ENCODE assay signal across 8 cellular contexts in the genomic region with DNA sequence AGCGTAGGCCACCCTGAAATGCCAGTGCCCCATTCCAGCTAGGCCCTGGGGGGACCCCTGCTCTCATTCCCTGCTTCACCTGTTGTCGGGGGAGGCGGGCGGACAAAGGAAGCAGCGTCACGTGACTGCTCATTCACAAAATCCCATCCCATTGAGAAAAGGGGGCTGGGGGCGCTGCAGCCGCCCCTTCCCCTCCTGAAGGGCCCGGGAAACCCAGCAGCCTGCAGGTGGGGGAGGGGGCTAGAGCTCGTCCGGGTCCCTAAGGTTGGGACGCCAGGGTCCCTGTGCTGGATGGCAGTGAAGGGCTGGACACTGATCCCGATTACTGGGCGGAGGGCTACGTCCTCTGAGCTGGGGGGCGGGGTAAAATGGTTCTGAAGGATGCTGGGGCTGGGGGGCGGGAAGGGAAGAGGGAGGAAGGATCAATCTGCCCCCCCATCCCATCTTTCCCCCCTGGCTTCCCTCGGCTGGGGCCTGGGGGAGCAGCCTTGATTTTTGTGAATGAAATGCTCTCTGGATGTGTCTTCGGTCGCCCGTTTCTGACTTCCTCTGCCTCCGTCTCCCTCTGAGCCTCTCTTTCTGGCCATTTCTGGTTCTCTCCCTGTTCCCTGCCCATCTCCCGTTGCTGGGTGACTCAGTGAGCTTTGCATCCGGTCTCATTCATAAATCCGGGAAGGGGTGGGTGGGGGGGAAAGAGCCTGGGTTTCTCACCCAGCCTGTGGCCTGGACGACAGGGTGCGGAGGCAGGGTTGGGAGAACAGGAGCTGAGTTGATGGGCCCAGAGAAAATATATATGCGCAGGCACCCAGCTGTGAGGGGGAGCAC. TPM values are rescaled to one million over a fixed set of nuclear protein-coding genes. Genes with fewer than 3 reads are reported as not detected.
DNase-seq lines count a peak whose midpoint lies in the region; ATAC-seq, FAIRE-seq and TF ChIP-seq lines count a peak whose summit lies in the region.

No MANE protein-coding gene starts in this region.

- H3K23me2 ChIP-seq in H1 (ENCODE audit: low read depth, low read length) = peaks cover 12% of the 10 kb centered on the region

- H4K5ac ChIP-seq in H1 (ENCODE audit: insufficient read length, low read depth, low read length) = peak overlapping the region; percentile 73

- TF ChIP-seq CTCF in H1 (IDR thresholded peaks at IDR 0.05; ENCODE audit: control extremely low read depth in 1 of 3, insufficient read depth in 1 of 3, low read depth in 1 of 3, low read length in 3 of 3) (no peak), nephron (IDR thresholded peaks at IDR 0.05; ENCODE audit: unreplicated experiment in 3 of 3) (no peak)

- H3K14ac ChIP-seq in H1 (ENCODE audit: insufficient read length) = no peak overlapping the region

- intact Hi-C loops in activated CD4-positive, alpha-beta T cell treated with anti-CD3 and anti-CD28 coated beads, Interleukin-2, amount 10 ng/mL, durations not matched to agents 24 days and 14 days (cut with micrococcal nuclease) = no loop called here
- intact Hi-C loops in sciatic nerve (cut with DNase I) = no loop called here

- H2AK5ac ChIP-seq in H1 (ENCODE audit: low read depth, low read length) = no peak overlapping the region

- H2BK12ac ChIP-seq in H1 (ENCODE audit: low read depth, low read length) = 0 out of 2 replicates have a peak overlapping the region, but pooled peaks have one; percentile 39

- ATAC-seq in sciatic nerve = no peak

- H2BK15ac ChIP-seq in H1 (ENCODE audit: low read length) = no peak overlapping the region

- peaks cover 29% of the 10 kb centered on the region for H3K27me3 Mint-ChIP-seq in activated CD4-positive, alpha-beta T cell treated with anti-CD3 and anti-CD28 coated beads, Interleukin-2, amount 10 ng/mL, durations not matched to agents 24 days and 14 days
- H3K27me3 Mint-ChIP-seq in nephron (ENCODE audit: low read depth) = peaks cover 34% of the 10 kb centered on the region

- H3K4me1 Mint-ChIP-seq in activated CD4-positive, alpha-beta T cell treated with anti-CD3 and anti-CD28 coated beads, Interleukin-2, amount 10 ng/mL, durations not matched to agents 24 days and 14 days = peaks cover 22% of the 10 kb centered on the region
- H3K4me1 Mint-ChIP-seq in nephron = peaks cover 16% of the 10 kb centered on the region

- H3K56ac ChIP-seq in H1 (replicated peaks; ENCODE audit: insufficient read length, low read depth, low read length) = peak overlapping the region; percentile 97

- peaks cover 2 to 14% (median 5%) of the 10 kb centered on the region in 4 experiments; a peak in 2 of 8 replicates for H3K36me3 ChIP-seq in H1 (ENCODE audit: control insufficient read depth in 2 of 4, insufficient read depth in 4 of 4, low read length in 3 of 4)

- TF ChIP-seq RAD21 in H1 (IDR thresholded peaks at IDR 0.05 in 1 of 2, conservative IDR thresholded peaks at IDR 0.05 in 1 of 2; ENCODE audit: low read depth in 2 of 2, low read length in 2 of 2) = no peak

- peak overlapping the region; percentile 93 to 98 (median 96) for H3K4me3 ChIP-seq in H1 (ENCODE audit: extremely low read depth in 1 of 4, insufficient read depth in 2 of 4, low read depth in 3 of 4, low read length in 4 of 4)

- peak overlapping the region; percentile 87 for H3K4ac ChIP-seq in H1 (replicated peaks; ENCODE audit: insufficient read length, low read depth, low read length)

- no peaks in the 10 kb centered on the region for H3K27me3 ChIP-seq in H1 (replicated peaks in 1 of 4; ENCODE audit: control insufficient read depth in 3 of 4, extremely low read depth in 1 of 4, insufficient read depth in 3 of 4, low read length in 3 of 4)

- H3K9me3 ChIP-seq in H1 (ENCODE audit: insufficient read depth in 2 of 2, low read depth in 1 of 2, low read length in 1 of 2) = no peaks in the 10 kb centered on the region

- peak overlapping the region; percentile 74 for H3K27ac ChIP-seq in H1 (ENCODE audit: low read depth, low read length)

- no peak overlapping the region for H3K27ac Mint-ChIP-seq in activated CD4-positive, alpha-beta T cell treated with anti-CD3 and anti-CD28 coated beads, Interleukin-2, amount 10 ng/mL, durations not matched to agents 24 days and 14 days
- no peak overlapping the region for H3K27ac Mint-ChIP-seq in nephron

- H2BK120ac ChIP-seq in H1 (replicated peaks; ENCODE audit: low read depth, low read length) = peak overlapping the region; percentile 82

- CTCF ChIA-PET in H1 (lab: Charles Lee; ENCODE audit: partially characterized antibody) = interaction anchor here (1.0 kb wide), 1 partner anchor 13 kb away, joined by 3 read pairs; a partner anchor contains a TSS

- FAIRE-seq in H1 (lab: Jason Lieb, UNC) = no peak

- H4K91ac ChIP-seq in H1 (replicated peaks; ENCODE audit: insufficient read length, low read length) = peak overlapping the region; percentile 92

- H4K20me1 ChIP-seq in H1 (replicated peaks in 1 of 2; ENCODE audit: control insufficient read depth in 1 of 2, insufficient read depth in 2 of 2, low read length in 2 of 2) = peaks cover 0 to 8% of the 10 kb centered on the region in 2 experiments

- H3K4me1 ChIP-seq in H1 (replicated peaks in 1 of 4; ENCODE audit: control insufficient read depth in 3 of 4, insufficient read depth in 4 of 4, low read length in 3 of 4) = peaks cover 10 to 26% (median 14%) of the 10 kb centered on the region in 4 experiments

- H2AFZ ChIP-seq in H1 (ENCODE audit: low read length) = peak overlapping the region; percentile 11; the same call in 1 of the 2 replicates

- TF ChIP-seq EP300 in H1 (IDR thresholded peaks at IDR 0.05; ENCODE audit: borderline replicate concordance in 1 of 2, low read depth in 2 of 2, low read length in 2 of 2) = no peak

- H2BK20ac ChIP-seq in H1 (ENCODE audit: low read length) = no peak overlapping the region

- H3K9ac ChIP-seq in H1 (replicated peaks in 1 of 4; ENCODE audit: extremely low read depth in 1 of 4, low read depth in 3 of 4, low read length in 3 of 4) = peak overlapping the region; percentile 66 to 80 (median 74)

- H3K79me2 ChIP-seq in H1 (ENCODE audit: control insufficient read depth in 1 of 2, insufficient read depth in 2 of 2, low read length in 2 of 2) = peaks cover 0 to 7% of the 10 kb centered on the region in 2 experiments; a peak in 2 of 4 replicates

- peak in 1 of 2 experiments; percentile 47; a peak in 2 of 3 replicates for TF ChIP-seq POLR2A in H1 (IDR thresholded peaks at IDR 0.05; ENCODE audit: control extremely low read depth in 1 of 2, low read depth in 2 of 2, low read length in 2 of 2)

- H3K79me1 ChIP-seq in H1 (ENCODE audit: low read depth, low read length) = peaks cover 4% of the 10 kb centered on the region; the same call in 1 of the 2 replicates

- DNase-seq in activated CD4-positive, alpha-beta T cell treated with anti-CD3 and anti-CD28 coated beads, Interleukin-2, amount 10 ng/mL, durations not matched to agents 24 days and 14 days = no peak
- DNase-seq in activated CD4-positive, alpha-beta T cell treated with anti-CD3 and anti-CD28 coated beads, Interleukin-2, amount 50 U/mL, for 4 hours = no peak
- DNase-seq in H1 (ENCODE audit: low read depth in 1 of 2, low spot score in 2 of 2) = peak in 1 of 2 experiments; percentile 54
- DNase-seq in sciatic nerve (ENCODE audit: low spot score) = no peak
- DNase-seq in stimulated activated CD8-positive, alpha-beta memory T cell treated with anti-CD3 and anti-CD28 coated beads, Interleukin-4, amount 100 ng/mL, for 48 hours = no peak
- DNase-seq in GOT3 (lab: John Stamatoyannopoulos, UW) = no peak

- no peak overlapping the region for H3K23ac ChIP-seq in H1 (ENCODE audit: insufficient read length)

- H3K4me2 ChIP-seq in H1 (ENCODE audit: insufficient read depth in 1 of 2, low read depth in 2 of 2, low read length in 2 of 2) = peak overlapping the region; percentile 86 to 92

- peak overlapping the region; percentile 32 for H3K4me3 Mint-ChIP-seq in activated CD4-positive, alpha-beta T cell treated with anti-CD3 and anti-CD28 coated beads, Interleukin-2, amount 10 ng/mL, durations not matched to agents 24 days and 14 days
- H3K4me3 Mint-ChIP-seq in nephron = peak overlapping the region; percentile 80 to 92 (median 85)

- POLR2A ChIA-PET in H1 (lab: Charles Lee; ENCODE audit: partially characterized antibody) = interaction anchor here (0.8 to 4.3 kb wide), 10 partner anchors 12 to 229 kb away, joined by 3 to 38 read pairs (median 3); a partner anchor contains a TSS

- peak overlapping the region; percentile 91; the same call in 1 of the 2 replicates for H4K8ac ChIP-seq in H1 (ENCODE audit: extremely low read depth, insufficient read depth, low read length)

- no peaks in the 10 kb centered on the region for H3K9me3 Mint-ChIP-seq in activated CD4-positive, alpha-beta T cell treated with anti-CD3 and anti-CD28 coated beads, Interleukin-2, amount 10 ng/mL, durations not matched to agents 24 days and 14 days
- H3K9me3 Mint-ChIP-seq in nephron = peaks cover 3% of the 10 kb centered on the region

- H2BK5ac ChIP-seq in H1 (ENCODE audit: low read depth, low read length) = peak overlapping the region; percentile 86; the same call in 1 of the 2 replicates

- H3K36me3 Mint-ChIP-seq in activated CD4-positive, alpha-beta T cell treated with anti-CD3 and anti-CD28 coated beads, Interleukin-2, amount 10 ng/mL, durations not matched to agents 24 days and 14 days (ENCODE audit: low read depth) = peaks cover 13% of the 10 kb centered on the region
- H3K36me3 Mint-ChIP-seq in nephron (ENCODE audit: low read depth) = peaks cover 14% of the 10 kb centered on the region

- 4% methylated on average over 23 of the region's 28 CpGs; no CpG with 5 or more reads in 1 of the 2 experiments for WGBS in H1 (ENCODE audit: extremely low coverage in 1 of 2, insufficient coverage in 1 of 2, insufficient read length in 1 of 2, insufficient replicate concordance in 2 of 2, low coverage in 1 of 2, low lambda C conversion rate in 2 of 2, missing lambda C conversion rate in 1 of 2), 2 experiments

- H3K18ac ChIP-seq in H1 (ENCODE audit: extremely low read depth, low read length) = peak overlapping the region; percentile 97

RNA-seq across cellular contexts. Expression of a gene that starts 0.8 kb away (rescaled TPM):
- 2.9 and 3.0 TPM in 2 replicates for total RNA-seq in activated CD4-positive, alpha-beta T cell treated with anti-CD3 and anti-CD28 coated beads, Interleukin-2, amount 10 ng/mL, durations not matched to agents 24 days and 14 days
- 55.7 TPM for polyA plus RNA-seq in PFSK-1 (2012; ENCODE audit: insufficient read length, low read depth)
- total RNA-seq in H1 (2021; fragmentation: NEBNext Ultra II Directional; extraction: Animal tissue kit (Norgen Biotek cat#: 25700)) = 7.1 and 8.1 TPM in 2 replicates
- 10.3 and 13.5 TPM in 2 replicates for polyA plus RNA-seq in H1 (2011; rRNA removed)
- polyA plus RNA-seq in H1 (2011; cell fraction: cytosol; rRNA removed) = 9.5 TPM
- 28.3 TPM for polyA plus RNA-seq in H1 (2011; cell fraction: nucleus; rRNA removed)
- polyA plus RNA-seq in H1 (2012, experiment 1 of 2) = 8.0 to 11.4 TPM (median 9.0 TPM) in 4 replicates
- polyA plus RNA-seq in H1 (2012, experiment 2 of 2) = 4.8 TPM
- polyA plus RNA-seq in H1 (2013, experiment 1 of 2) = 6.6 TPM
- polyA plus RNA-seq in H1 (2013, experiment 2 of 2) = 6.1 TPM
- 3.8 and 5.4 TPM in 2 replicates for polyA minus RNA-seq in H1 (2011; rRNA and poly(A)+ RNA removed)
- 3.0 TPM for polyA minus RNA-seq in H1 (2011; cell fraction: cytosol; rRNA and poly(A)+ RNA removed)
- 16.1 TPM for polyA minus RNA-seq in H1 (2011; cell fraction: nucleus; rRNA and poly(A)+ RNA removed)
- 2.3 TPM for total RNA-seq in sciatic nerve

RNA-seq across cellular contexts. Expression of a gene that starts 1.5 kb away (rescaled TPM):
- total RNA-seq in activated CD4-positive, alpha-beta T cell treated with anti-CD3 and anti-CD28 coated beads, Interleukin-2, amount 10 ng/mL, durations not matched to agents 24 days and 14 days = 0.47 and 1.0 TPM in 2 replicates
- polyA plus RNA-seq in PFSK-1 (2012; ENCODE audit: insufficient read length, low read depth) = 8.6 TPM
- total RNA-seq in H1 (2021; fragmentation: NEBNext Ultra II Directional; extraction: Animal tissue kit (Norgen Biotek cat#: 25700)) = 1.2 and 2.7 TPM in 2 replicates
- 0.47 and 0.69 TPM in 2 replicates for polyA plus RNA-seq in H1 (2011; rRNA removed)
- 0.44 TPM for polyA plus RNA-seq in H1 (2011; cell fraction: cytosol; rRNA removed)
- polyA plus RNA-seq in H1 (2011; cell fraction: nucleus; rRNA removed) = 1.5 TPM
- 0.79 to 1.6 TPM (median 1.0 TPM) in 4 replicates for polyA plus RNA-seq in H1 (2012, experiment 1 of 2)
- 0.25 TPM for polyA plus RNA-seq in H1 (2012, experiment 2 of 2)
- 1.4 TPM for polyA plus RNA-seq in H1 (2013, experiment 1 of 2)
- 0.77 TPM for polyA plus RNA-seq in H1 (2013, experiment 2 of 2)
- polyA minus RNA-seq in H1 (2011; rRNA and poly(A)+ RNA removed) = 0.06 TPM in 1 of 2 replicates, not detected in the other
- polyA minus RNA-seq in H1 (2011; cell fraction: cytosol; rRNA and poly(A)+ RNA removed) = not detected
- polyA minus RNA-seq in H1 (2011; cell fraction: nucleus; rRNA and poly(A)+ RNA removed) = 1.00 TPM
- 0.31 TPM for total RNA-seq in sciatic nerve

RNA-seq across cellular contexts. Expression of a gene that starts 13.6 kb away (rescaled TPM):
- total RNA-seq in activated CD4-positive, alpha-beta T cell treated with anti-CD3 and anti-CD28 coated beads, Interleukin-2, amount 10 ng/mL, durations not matched to agents 24 days and 14 days = 25.3 and 30.4 TPM in 2 replicates
- 24.9 TPM for polyA plus RNA-seq in PFSK-1 (2012; ENCODE audit: insufficient read length, low read depth)
- total RNA-seq in H1 (2021; fragmentation: NEBNext Ultra II Directional; extraction: Animal tissue kit (Norgen Biotek cat#: 25700)) = 4.6 and 6.1 TPM in 2 replicates
- 9.4 and 12.3 TPM in 2 replicates for polyA plus RNA-seq in H1 (2011; rRNA removed)
- polyA plus RNA-seq in H1 (2011; cell fraction: cytosol; rRNA removed) = 12.2 TPM
- polyA plus RNA-seq in H1 (2011; cell fraction: nucleus; rRNA removed) = 24.9 TPM
- 5.2 to 9.0 TPM (median 6.8 TPM) in 4 replicates for polyA plus RNA-seq in H1 (2012, experiment 1 of 2)
- 20.7 TPM for polyA plus RNA-seq in H1 (2012, experiment 2 of 2)
- 3.9 TPM for polyA plus RNA-seq in H1 (2013, experiment 1 of 2)
- polyA plus RNA-seq in H1 (2013, experiment 2 of 2) = 4.0 TPM
- polyA minus RNA-seq in H1 (2011; rRNA and poly(A)+ RNA removed) = 1.7 TPM in 2 replicates
- polyA minus RNA-seq in H1 (2011; cell fraction: cytosol; rRNA and poly(A)+ RNA removed) = 3.9 TPM
- polyA minus RNA-seq in H1 (2011; cell fraction: nucleus; rRNA and poly(A)+ RNA removed) = 6.6 TPM
- 24.8 TPM for total RNA-seq in sciatic nerve

RNA-seq across cellular contexts. Expression of a gene that starts 14.9 kb away (rescaled TPM):
- 314 and 315 TPM in 2 replicates for total RNA-seq in activated CD4-positive, alpha-beta T cell treated with anti-CD3 and anti-CD28 coated beads, Interleukin-2, amount 10 ng/mL, durations not matched to agents 24 days and 14 days
- 529 TPM for polyA plus RNA-seq in PFSK-1 (2012; ENCODE audit: insufficient read length, low read depth)
- total RNA-seq in H1 (2021; fragmentation: NEBNext Ultra II Directional; extraction: Animal tissue kit (Norgen Biotek cat#: 25700)) = 170 and 183 TPM in 2 replicates
- 410 and 486 TPM in 2 replicates for polyA plus RNA-seq in H1 (2011; rRNA removed)
- polyA plus RNA-seq in H1 (2011; cell fraction: cytosol; rRNA removed) = 380 TPM
- polyA plus RNA-seq in H1 (2011; cell fraction: nucleus; rRNA removed) = 266 TPM
- polyA plus RNA-seq in H1 (2012, experiment 1 of 2) = 152 to 242 TPM (median 222 TPM) in 4 replicates
- 239 TPM for polyA plus RNA-seq in H1 (2012, experiment 2 of 2)
- 138 TPM for polyA plus RNA-seq in H1 (2013, experiment 1 of 2)
- polyA plus RNA-seq in H1 (2013, experiment 2 of 2) = 143 TPM
- polyA minus RNA-seq in H1 (2011; rRNA and poly(A)+ RNA removed) = 235 and 279 TPM in 2 replicates
- 103 TPM for polyA minus RNA-seq in H1 (2011; cell fraction: cytosol; rRNA and poly(A)+ RNA removed)
- polyA minus RNA-seq in H1 (2011; cell fraction: nucleus; rRNA and poly(A)+ RNA removed) = 69.3 TPM
- total RNA-seq in sciatic nerve = 78.2 TPM

RNA-seq across cellular contexts. Expression of a gene that starts 36.7 kb away (rescaled TPM):
- total RNA-seq in activated CD4-positive, alpha-beta T cell treated with anti-CD3 and anti-CD28 coated beads, Interleukin-2, amount 10 ng/mL, durations not matched to agents 24 days and 14 days = 2.1 and 2.2 TPM in 2 replicates
- not detected for polyA plus RNA-seq in PFSK-1 (2012; ENCODE audit: insufficient read length, low read depth)
- total RNA-seq in H1 (2021; fragmentation: NEBNext Ultra II Directional; extraction: Animal tissue kit (Norgen Biotek cat#: 25700)) = 1.9 and 2.0 TPM in 2 replicates
- 3.1 and 5.7 TPM in 2 replicates for polyA plus RNA-seq in H1 (2011; rRNA removed)
- polyA plus RNA-seq in H1 (2011; cell fraction: cytosol; rRNA removed) = 3.1 TPM
- polyA plus RNA-seq in H1 (2011; cell fraction: nucleus; rRNA removed) = 7.7 TPM
- 1.2 to 2.0 TPM (median 1.6 TPM) in 4 replicates for polyA plus RNA-seq in H1 (2012, experiment 1 of 2)
- polyA plus RNA-seq in H1 (2012, experiment 2 of 2) = 1.1 TPM
- polyA plus RNA-seq in H1 (2013, experiment 1 of 2) = 2.3 TPM
- polyA plus RNA-seq in H1 (2013, experiment 2 of 2) = 2.0 TPM
- 1.3 and 1.7 TPM in 2 replicates for polyA minus RNA-seq in H1 (2011; rRNA and poly(A)+ RNA removed)
- polyA minus RNA-seq in H1 (2011; cell fraction: cytosol; rRNA and poly(A)+ RNA removed) = 1.3 TPM
- 1.6 TPM for polyA minus RNA-seq in H1 (2011; cell fraction: nucleus; rRNA and poly(A)+ RNA removed)
- 7.0 TPM for total RNA-seq in sciatic nerve
